8 cellular contexts compared by ENCODE assay signal in the genomic region with DNA sequence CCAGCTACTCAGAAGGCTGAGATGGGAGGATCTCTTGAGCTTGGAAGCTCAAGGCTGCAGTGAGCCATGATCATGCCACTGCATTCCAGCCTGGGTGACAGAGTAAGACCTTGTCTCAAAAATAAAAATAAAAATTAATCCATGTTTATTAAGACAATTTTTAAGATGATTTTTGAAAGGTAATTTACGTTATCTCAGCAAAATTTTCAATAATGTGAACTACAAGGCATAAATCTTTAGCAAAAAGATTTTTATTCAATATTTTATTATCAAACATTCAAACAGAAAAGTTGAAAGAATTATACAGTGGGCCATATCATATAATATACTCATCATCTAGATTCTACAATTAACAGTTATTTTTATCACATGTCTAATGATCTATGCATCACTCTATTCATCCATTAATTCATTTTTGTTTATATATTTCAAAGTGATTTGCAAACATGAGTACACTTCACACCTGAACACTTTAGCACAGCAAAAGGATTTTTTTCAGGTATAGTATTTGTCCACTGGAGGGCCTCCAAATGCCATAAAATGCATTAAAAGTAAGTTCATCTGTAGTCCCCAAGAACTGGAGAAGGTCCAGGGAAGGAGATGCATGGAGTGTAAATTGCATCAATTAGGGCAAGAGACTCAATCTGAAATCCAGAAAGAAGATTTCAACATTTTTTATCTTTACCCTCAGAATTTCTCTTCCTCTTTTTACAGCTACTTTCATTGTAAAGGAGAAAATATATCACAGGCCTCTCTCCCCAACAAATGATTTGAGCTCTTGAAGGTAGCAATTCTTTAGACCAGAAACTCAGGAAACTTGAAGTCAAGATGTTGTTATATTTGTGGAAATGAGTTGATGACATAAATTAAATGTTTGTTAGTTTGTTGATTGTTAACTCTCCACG. TPM values are rescaled to one million over a fixed set of nuclear protein-coding genes. Genes with fewer than 3 reads are reported as not detected.
A peak's percentile ranks its signal among the peaks of the same experiment; 100 is the strongest.
DNase-seq lines count a peak whose midpoint lies in the region; ATAC-seq, FAIRE-seq and TF ChIP-seq lines count a peak whose summit lies in the region.

No MANE protein-coding gene starts in this region.

- H3K9me2 ChIP-seq in PC-9 (ENCODE audit: insufficient read depth): no peaks in the 10 kb centered on the region

- H3K27me3 Mint-ChIP-seq in naive B cell: no peaks in the 10 kb centered on the region

- H3K9me3 Mint-ChIP-seq in naive B cell: no peaks in the 10 kb centered on the region

- DNase-seq in A549 (ENCODE audit: low read depth in 1 of 2, low spot score in 1 of 2): peak; percentile 32 to 46
- DNase-seq in GM10248 (ENCODE audit: extremely low spot score): peak; percentile 51
- DNase-seq in KG1 (lab: John Stamatoyannopoulos, UW): peak; percentile 11
- DNase-seq in PC-9: peak in 1 of 2 experiments; percentile 50
- peak; percentile 43 to 45 for DNase-seq in dermis microvascular lymphatic vessel endothelial cell (ENCODE audit: low read depth in 2 of 2)
- DNase-seq in naive B cell: peak; percentile 19

- no peaks in the 10 kb centered on the region for H4K20me1 ChIP-seq in PC-9 (ENCODE audit: insufficient read depth)

- H3K9me3 ChIP-seq in A549: no peaks in the 10 kb centered on the region
- H3K9me3 ChIP-seq in PC-9 (ENCODE audit: insufficient read depth, low read depth): no peaks in the 10 kb centered on the region

- no peak overlapping the region for H3K27ac ChIP-seq in A549
- no peak overlapping the region for H3K27ac ChIP-seq in PC-9

- ATAC-seq in A549 (peak; percentile 59 to 77; a peak in 4 of 6 replicates), naive B cell (ENCODE audit: low read depth in 2 of 2) (peak in 1 of 2 donors; percentile 45), GM19467 (IDR thresholded peaks at IDR 0.05; ENCODE audit: unreplicated experiment) (no peak), HG03457 (IDR thresholded peaks at IDR 0.05; ENCODE audit: unreplicated experiment) (no peak)

- H3K27ac Mint-ChIP-seq in naive B cell: no peak overlapping the region

- H3F3A ChIP-seq in PC-9 (ENCODE audit: insufficient read depth, low read depth): peaks cover 27% of the 10 kb centered on the region

- BruUV-seq in PC-9 (replicated peaks; lab: Mats Ljungman, UMichigan): no TSS peak

- H3K4me1 ChIP-seq in A549: no peaks in the 10 kb centered on the region
- H3K4me1 ChIP-seq in PC-9 (replicated peaks; ENCODE audit: insufficient read depth): no peaks in the 10 kb centered on the region

- H2AFZ ChIP-seq in PC-9: no peak overlapping the region

- TF ChIP-seq CTCF in A549 (IDR thresholded peaks at IDR 0.05): peak; percentile 76
- peak; percentile 53 for TF ChIP-seq CTCF in GM10248 (IDR thresholded peaks at IDR 0.05; ENCODE audit: control extremely low read depth, extremely low read depth, low read depth, missing control alignments)
- peak; percentile 73 for TF ChIP-seq CTCF in PC-9 (conservative IDR thresholded peaks at IDR 0.05)

- FAIRE-seq in A549 (lab: Jason Lieb, UNC): no peak

- no peak overlapping the region for H3K4me3 Mint-ChIP-seq in naive B cell

- peaks cover 4% of the 10 kb centered on the region; the same call in 1 of the 2 replicates for H3K36me3 ChIP-seq in PC-9 (ENCODE audit: low read depth)

- POLR2A ChIA-PET in A549 (lab: Yijun Ruan, JAX): no interaction called here
- POLR2A ChIA-PET in GM10248 (lab: Yijun Ruan, JAX): interaction anchor here (0.6 kb wide), 1 partner anchor 29 kb away, joined by 4 read pairs; no protein-coding TSS in a partner anchor
- POLR2A ChIA-PET in PC-9 (lab: Charles Lee; ENCODE audit: unreplicated experiment): no interaction called here

- TF ChIP-seq POLR2A in A549 (IDR thresholded peaks at IDR 0.05; ENCODE audit: low read length): no peak

- no peaks in the 10 kb centered on the region for H3K79me2 ChIP-seq in PC-9 (ENCODE audit: low read depth)

- peak; percentile 78 to 81 for TF ChIP-seq RAD21 in A549 (conservative IDR thresholded peaks at IDR 0.05 in 1 of 2, IDR thresholded peaks at IDR 0.05 in 1 of 2)

- H3K4me3 ChIP-seq in A549 (no peak overlapping the region), PC-9 (no peak overlapping the region)

- CTCF ChIA-PET in A549 (lab: Yijun Ruan, JAX): interaction anchor here (0.6 to 4.5 kb wide), 21 partner anchors 9 to 275 kb away, joined by 3 to 32 read pairs (median 4); partner anchors contain the start of genes PHTF2 and TMEM60
- CTCF ChIA-PET in GM10248 (lab: Yijun Ruan, JAX): interaction anchor here (0.7 to 5.4 kb wide), 33 partner anchors 7 to 426 kb away, joined by 3 to 43 read pairs (median 4); partner anchors contain the start of gene RSBN1L
- CTCF ChIA-PET in PC-9 (lab: Charles Lee): interaction anchor here (0.6 to 1.8 kb wide), 4 partner anchors 16 to 276 kb away, joined by 3 to 8 read pairs (median 4); no protein-coding TSS in a partner anchor

- 59% methylated on average over 2 of the region's 2 CpGs for WGBS in A549 (ENCODE audit: missing lambda C conversion rate)

- intact Hi-C loops in PC-9 (cut with micrococcal nuclease; ENCODE audit: unreplicated experiment): loop anchor here (1.0 to 10.0 kb wide), 5 partner anchors 39 to 567 kb away; partner anchors contain the start of gene RSBN1L

- H3K4me1 Mint-ChIP-seq in naive B cell: no peaks in the 10 kb centered on the region

- H3K36me3 Mint-ChIP-seq in naive B cell: no peaks in the 10 kb centered on the region

- no peak for TF ChIP-seq EP300 in A549 (IDR thresholded peaks at IDR 0.05)

- H3K4me2 ChIP-seq in A549: no peak overlapping the region
- H3K4me2 ChIP-seq in PC-9: no peak overlapping the region

- H3K27me3 ChIP-seq in PC-9 (ENCODE audit: insufficient read depth, low read depth): no peaks in the 10 kb centered on the region

TF ChIP-seq in A549, 52 proteins besides CTCF, POLR2A, EP300 and RAD21:
- TF ChIP-seq SMC3 (IDR thresholded peaks at IDR 0.05) (peak; percentile 69), KDM5A (IDR thresholded peaks at IDR 0.05) (no peak)

RNA-seq across cellular contexts. Expression of gene RSBN1L, which starts 38.6 kb away (rescaled TPM):
- 10.5 and 13.0 TPM in 2 replicates for polyA plus RNA-seq in A549 (2011; rRNA removed)
- 2.5 and 2.9 TPM in 2 replicates for polyA plus RNA-seq in A549 (2012; cell fraction: cytosol; rRNA removed)
- 3.6 and 4.1 TPM in 2 replicates for polyA plus RNA-seq in A549 (2012; cell fraction: nucleus; rRNA removed)
- 9.9 to 11.1 TPM (median 11.1 TPM) in 3 replicates for polyA plus RNA-seq in A549 (2017; fragmentation: RNase III; extraction: RNeasy Plus Mini Kit Qiagen cat#74134 plus additional on column Dnase treatment)
- 10.8 and 17.3 TPM in 2 replicates for polyA minus RNA-seq in A549 (2011; rRNA and poly(A)+ RNA removed)
- 13.3 and 20.7 TPM in 2 replicates for total RNA-seq in PC-9 (2021)
- total RNA-seq in dermis microvascular lymphatic vessel endothelial cell: 10.4 and 11.6 TPM in 2 replicates
- polyA plus RNA-seq in naive B cell (ENCODE audit: low read depth in 6 of 6): 10 to 100 TPM in 1 of 6 donors, 1 to 10 TPM in 5; 4.8 to 10.1 (median 9.2) TPM

Comparison
In these comparisons a context has a peak if more than half of its experiments do, and no peak if none do; other contexts are left out.
1. ATAC-seq: peak in A549 (2 of 2); none in GM19467 (single experiment) and HG03457 (single experiment).
2. Peak in every context shown above with its lines, with median percentiles within 50 percentile points of each other: CTCF ChIP-seq.